8 cellular contexts compared by ENCODE assay signal in genomic region chr22:41833369-41834004, GRCh38. TPM values are rescaled to one million over a fixed set of nuclear protein-coding genes. Genes with fewer than 3 reads are reported as not detected.
DNase-seq lines count a peak whose midpoint lies in the region; ATAC-seq and TF ChIP-seq lines count a peak whose summit lies in the region.

No MANE protein-coding gene starts in this region.

- peak overlapping the region; percentile 28 to 99 for H2BK12ac ChIP-seq in mesenchymal stem cell (ENCODE audit: low read length in 2 of 2)

- H2BK5ac ChIP-seq in mesenchymal stem cell (ENCODE audit: low read depth, low read length, poor library complexity, severe bottlenecking), result peak overlapping the region; percentile 77

- H3K9ac ChIP-seq in mesenchymal stem cell (ENCODE audit: low read length), result peak overlapping the region; percentile 90

- H3K27me3 ChIP-seq in BE2C (no peaks in the 10 kb centered on the region), mesenchymal stem cell (ENCODE audit: control insufficient read depth in 1 of 2, insufficient read depth in 1 of 2, low read length in 2 of 2) (no peaks in the 10 kb centered on the region)

- H3K4me3 ChIP-seq in BE2C (ENCODE audit: low read depth, low read length), result peak overlapping the region; percentile 77
- H3K4me3 ChIP-seq in mesenchymal stem cell (ENCODE audit: insufficient read depth in 1 of 2, low read depth in 1 of 2, low read length in 2 of 2), result peak overlapping the region; percentile 91 to 97

- TF ChIP-seq CTCF in BE2C (IDR thresholded peaks at IDR 0.05; ENCODE audit: low read depth, low read length), result no peak

- H3K23ac ChIP-seq in mesenchymal stem cell (ENCODE audit: low read length in 2 of 2), result peak overlapping the region in 1 of 2 experiments; percentile 91

- H3K27ac ChIP-seq in mesenchymal stem cell (ENCODE audit: low read length, poor library complexity, severe bottlenecking), result peak overlapping the region; percentile 46

- WGBS in mesenchymal stem cell, result under 1% methylated on average over 58 of the region's 86 CpGs

- H3K36me3 ChIP-seq in BE2C (peaks cover 35% of the 10 kb centered on the region), mesenchymal stem cell (ENCODE audit: control insufficient read depth in 1 of 2, insufficient read depth in 2 of 2, low read depth in 1 of 2, low read length in 2 of 2) (peaks cover 7 to 20% of the 10 kb centered on the region in 2 experiments)

- peak overlapping the region; percentile 23 for H2AFZ ChIP-seq in mesenchymal stem cell (ENCODE audit: low read depth, low read length)

- no peak overlapping the region for H2AK5ac ChIP-seq in mesenchymal stem cell (ENCODE audit: low read length, severe bottlenecking)

- peak overlapping the region; percentile 47 for H4K8ac ChIP-seq in mesenchymal stem cell (ENCODE audit: low read length)

- peak; percentile 25 for ATAC-seq in GM19328 (IDR thresholded peaks at IDR 0.05; ENCODE audit: unreplicated experiment)

- H3K9me3 ChIP-seq in BE2C (no peaks in the 10 kb centered on the region), mesenchymal stem cell (ENCODE audit: control insufficient read depth, low read length) (no peaks in the 10 kb centered on the region)

- peak overlapping the region; percentile 91 to 99 for H3K4ac ChIP-seq in mesenchymal stem cell (ENCODE audit: low read depth in 1 of 2, low read length in 2 of 2)

- peaks cover 3% of the 10 kb centered on the region for H3K4me1 ChIP-seq in BE2C
- peaks cover 8% of the 10 kb centered on the region for H3K4me1 ChIP-seq in mesenchymal stem cell (ENCODE audit: control insufficient read depth, insufficient read depth, low read depth, low read length)

- peak overlapping the region; percentile 83 to 100 for H3K18ac ChIP-seq in mesenchymal stem cell (ENCODE audit: low read depth in 1 of 2, low read length in 2 of 2)

- H2BK15ac ChIP-seq in mesenchymal stem cell (ENCODE audit: low read depth, poor library complexity, severe bottlenecking), result peak overlapping the region; percentile 100

- peak overlapping the region; percentile 69 for H2BK120ac ChIP-seq in mesenchymal stem cell (ENCODE audit: low read depth, low read length)

- H3K79me1 ChIP-seq in mesenchymal stem cell (replicated peaks; ENCODE audit: low read length, poor library complexity, severe bottlenecking), result peaks cover 4% of the 10 kb centered on the region

- peak overlapping the region; percentile 37 to 99 for H3K14ac ChIP-seq in mesenchymal stem cell (ENCODE audit: low read length in 2 of 2)

- H4K91ac ChIP-seq in mesenchymal stem cell (ENCODE audit: low read length), result peak overlapping the region; percentile 95

- peak overlapping the region; percentile 89 for H3K4me2 ChIP-seq in mesenchymal stem cell (ENCODE audit: low read length, poor library complexity, severe bottlenecking)

- DNase-seq in BE2C, result peak; percentile 51
- peak; percentile 44 for DNase-seq in HT-29 (ENCODE audit: low spot score)
- peak; percentile 48 to 55 for DNase-seq in activated CD4-positive, alpha-beta T cell treated with anti-CD3 and anti-CD28 coated beads, Interleukin-2, amount 50 U/mL, for 48 hours
- peak; percentile 42 for DNase-seq in effector CD8-positive, alpha-beta T cell (lab: John Stamatoyannopoulos, UW)
- DNase-seq in mesenchymal stem cell, result peak; percentile 48
- peak; percentile 62 for DNase-seq in stimulated activated CD8-positive, alpha-beta memory T cell treated with anti-CD3 and anti-CD28 coated beads, Interleukin-4, amount 100 ng/mL, for 48 hours
- no peak for DNase-seq in NCI-H2029 (lab: John Stamatoyannopoulos, UW)

RNA-seq across cellular contexts. Expression of gene SREBF2, which starts 0.6 kb away (rescaled TPM):
- polyA plus RNA-seq in BE2C (2012; ENCODE audit: insufficient read depth, insufficient read length, low read depth), result 236 TPM
- 88.5 and 104 TPM in 2 replicates for total RNA-seq in HT-29 (2014; rRNA removed; shearing (Covaris generic))
- polyA plus RNA-seq in mesenchymal stem cell (2013, experiment 1 of 2), result 98.2 TPM
- polyA plus RNA-seq in mesenchymal stem cell (2013, experiment 2 of 2), result 93.9 TPM

RNA-seq across cellular contexts. Expression of gene CCDC134, which starts 33.0 kb away (rescaled TPM):
- 4.3 TPM for polyA plus RNA-seq in BE2C (2012; ENCODE audit: insufficient read depth, insufficient read length, low read depth)
- 12.2 and 14.6 TPM in 2 replicates for total RNA-seq in HT-29 (2014; rRNA removed; shearing (Covaris generic))
- polyA plus RNA-seq in mesenchymal stem cell (2013, experiment 1 of 2), result 4.2 TPM
- polyA plus RNA-seq in mesenchymal stem cell (2013, experiment 2 of 2), result 3.7 TPM
